Comparison of ENCODE assay signal across 31 cellular contexts in genomic region chr10:75875740-75876139, GRCh38.
"Had no signal": no experiment of that assay in that cellular context is flagged by ENCODE, and none has a peak within 500 bp of the region (broad histone marks: within the 10 kb centered on the region; RNA-seq: fewer than 3 reads in every experiment).

No MANE protein-coding gene starts in this region.

- ATAC-seq: activated CD4-positive, CD25-positive, alpha-beta regulatory T cell treated with anti-CD3 and anti-CD28 coated beads, Interleukin-2, amount 50 U/mL, for 24 hours; activated CD8-positive, alpha-beta T cell treated with anti-CD3 and anti-CD28 coated beads for 36 hours; activated naive CD8-positive, alpha-beta T cell treated with anti-CD3 and anti-CD28 coated beads, Interleukin-2, amount 50 U/mL, for 24 hours; activated T-cell treated with anti-CD3 and anti-CD28 coated beads, Interleukin-2, amount 50 U/mL, for 4 hours; activated T-helper 17 cell treated with anti-CD3 and anti-CD28 coated beads, Interleukin-2, amount 50 U/mL, for 72 hours; body of pancreas; effector memory CD8-positive, alpha-beta T cell; gastroesophageal sphincter; T-helper 17 cell had no signal

- H3K4me3 ChIP-seq: adrenal gland, body of pancreas, esophagus squamous epithelium, gastroesophageal sphincter had no signal

- H3K9me3 ChIP-seq: adrenal gland, body of pancreas, esophagus squamous epithelium, gastroesophageal sphincter had no signal

- H3K4me1 ChIP-seq: body of pancreas, esophagus squamous epithelium, gastroesophageal sphincter had no signal

- H3K27me3 ChIP-seq: adrenal gland, body of pancreas, esophagus squamous epithelium, gastroesophageal sphincter had no signal

- H3K36me3 ChIP-seq: adrenal gland, esophagus squamous epithelium, gastroesophageal sphincter, WERI-Rb-1 had no signal

- DNase-seq: activated B cell treated with CpG ODN at 0.5 μM for 24 hours; activated CD4-positive, alpha-beta T cell treated with anti-CD3 and anti-CD28 coated beads for 48 hours; activated CD4-positive, alpha-beta T cell treated with anti-CD3 and anti-CD28 coated beads, Interleukin-2, amount 50 U/mL, for 1 hour; activated CD4-positive, alpha-beta T cell treated with anti-CD3 and anti-CD28 coated beads, Interleukin-2, amount 50 U/mL, for 48 hours; activated CD8-positive, alpha-beta memory T cell treated with anti-CD3 and anti-CD28 coated beads for 24 hours; activated CD8-positive, alpha-beta T cell treated with anti-CD3 and anti-CD28 coated beads for 36 hours; activated effector memory CD4-positive, alpha-beta T cell treated with Interleukin-2 at 50 U/mL for 16 hours; activated naive CD4-positive, alpha-beta T cell treated with anti-CD3 and anti-CD28 coated beads for 36 hours; activated naive CD8-positive, alpha-beta T cell treated with anti-CD3 and anti-CD28 coated beads for 36 hours; activated naive CD8-positive, alpha-beta T cell treated with anti-CD3 and anti-CD28 coated beads, Interleukin-2, amount 50 U/mL, for 24 hours; activated T-cell treated with anti-CD3 and anti-CD28 coated beads, Interleukin-2, amount 50 U/mL, for 4 hours; adrenal gland; amygdala; aorta; body of pancreas; caudate nucleus; cortex of kidney; dermis blood vessel endothelial cell; effector CD4-positive, alpha-beta T cell; effector memory CD8-positive, alpha-beta T cell; erythroblast; esophagus squamous epithelium; foreskin melanocyte; T-helper 1 cell; T-helper 17 cell; T1000; WERI-Rb-1 had no signal

- H3K27ac ChIP-seq: adrenal gland, body of pancreas, esophagus squamous epithelium, gastroesophageal sphincter, WERI-Rb-1 had no signal

- FAIRE-seq: colon had no signal
